ENCODE assay signal across 8 cellular contexts in the genomic region with DNA sequence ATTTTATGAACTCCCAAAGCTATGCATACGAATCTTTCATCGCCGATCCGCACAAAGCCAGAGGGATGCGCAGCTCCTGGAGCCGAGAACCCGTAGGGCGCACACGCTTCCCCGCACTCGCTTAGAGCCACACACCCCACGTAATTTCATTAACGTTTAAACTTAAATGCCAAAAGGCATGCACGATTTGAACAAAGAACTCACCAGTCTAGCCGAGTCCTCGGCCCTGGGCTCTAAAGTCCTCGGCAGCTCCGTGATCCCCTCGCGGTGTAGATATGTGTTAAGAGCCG. TPM values are rescaled to one million over a fixed set of nuclear protein-coding genes. Genes with fewer than 3 reads are reported as not detected.
DNase-seq lines count a peak whose midpoint lies in the region; ATAC-seq, FAIRE-seq and TF ChIP-seq lines count a peak whose summit lies in the region.

No MANE protein-coding gene starts in this region.

- peaks cover 11 to 34% of the 10 kb centered on the region in 2 experiments; a peak in 4 of 5 replicates for H3K27me3 ChIP-seq in K562 (ENCODE audit: control insufficient read depth in 2 of 2, insufficient read depth in 2 of 2, low read length in 2 of 2)
- H3K27me3 ChIP-seq in CD4-positive, alpha-beta T cell (ENCODE audit: control insufficient read depth, insufficient read depth, low read length): peaks cover 64% of the 10 kb centered on the region

- peak overlapping the region; percentile 58 for H3K4me3 ChIP-seq in K562

- H3K4me1 ChIP-seq in K562 (replicated peaks in 1 of 2; ENCODE audit: control insufficient read depth in 2 of 2, insufficient read depth in 2 of 2, low read length in 2 of 2): peaks cover 15 to 39% of the 10 kb centered on the region in 2 experiments; a peak in 4 of 5 replicates

- TF ChIP-seq CTCF in K562 (IDR thresholded peaks at IDR 0.05 in 2 of 3, conservative IDR thresholded peaks at IDR 0.05 in 1 of 3; ENCODE audit: insufficient read depth in 2 of 3, low read depth in 1 of 3, low read length in 3 of 3): no peak
- no peak for TF ChIP-seq CTCF in CD4-positive, alpha-beta T cell (IDR thresholded peaks at IDR 0.05)

- TF ChIP-seq RAD21 in K562 (CRISPR knock-in tag; conservative IDR thresholded peaks at IDR 0.05 in 1 of 2, IDR thresholded peaks at IDR 0.05 in 1 of 2): no peak

- POLR2A ChIA-PET in K562 (lab: Yijun Ruan, JAX): no interaction called here
- POLR2A ChIA-PET in CD4-positive, alpha-beta T cell (lab: Charles Lee): no interaction called here

- peak; percentile 4 for ATAC-seq in K562
- no peak for ATAC-seq in CD4-positive, alpha-beta T cell (ENCODE audit: poor library complexity)

- no peaks in the 10 kb centered on the region for H3K36me3 ChIP-seq in K562 (ENCODE audit: control insufficient read depth, insufficient read depth, low read length)

- no peaks in the 10 kb centered on the region for H3K9me1 ChIP-seq in K562 (ENCODE audit: control insufficient read depth, insufficient read depth, low read length)

- H3K79me2 ChIP-seq in K562 (ENCODE audit: control insufficient read depth, insufficient read depth, low read length): peaks cover 11% of the 10 kb centered on the region; the same call in 2 of the 3 replicates

- no peak overlapping the region for H3K27ac Mint-ChIP-seq in CD4-positive, alpha-beta T cell

- FAIRE-seq in K562 (lab: Jason Lieb, UNC): no peak

- H3K4me1 Mint-ChIP-seq in CD4-positive, alpha-beta T cell (ENCODE audit: low read depth): peaks cover 28% of the 10 kb centered on the region

- H3K4me3 Mint-ChIP-seq in CD4-positive, alpha-beta T cell: no peak overlapping the region

- no peaks in the 10 kb centered on the region for H3K36me3 Mint-ChIP-seq in CD4-positive, alpha-beta T cell (ENCODE audit: low read depth)

- TF ChIP-seq EP300 in K562 (IDR thresholded peaks at IDR 0.05; ENCODE audit: low read length): no peak

- peaks cover 2% of the 10 kb centered on the region for H3K9me3 Mint-ChIP-seq in CD4-positive, alpha-beta T cell

- DNase-seq in NCI-H1417 (lab: John Stamatoyannopoulos, UW): peak in 2 of 3 experiments; percentile 58 to 65
- no peak for DNase-seq in NCI-H1417 treated with DMSO at 0.1 percent for 48 hours (lab: John Stamatoyannopoulos, UW)
- no peak for DNase-seq in K562 (ENCODE audit: extremely low read depth in 1 of 4, low spot score in 3 of 4)
- DNase-seq in kidney glomerular epithelial cell (lab: John Stamatoyannopoulos, UW): peak; percentile 59
- DNase-seq in substantia nigra (lab: John Stamatoyannopoulos, UW): no peak
- no peak for DNase-seq in NOMO-1 (lab: John Stamatoyannopoulos, UW; ENCODE audit: unreplicated experiment in 2 of 2)
- no peak for DNase-seq in CD4-positive, alpha-beta T cell
- DNase-seq in NCI-H146 treated with DMSO at 0.1 percent for 48 hours (lab: John Stamatoyannopoulos, UW; ENCODE audit: unreplicated experiment): no peak

- peak overlapping the region; percentile 4 to 89; a peak in 3 of 4 replicates for H3K9ac ChIP-seq in K562 (ENCODE audit: insufficient read depth in 1 of 2, low read depth in 2 of 2, low read length in 2 of 2)

- peak overlapping the region; percentile 86 for H2AFZ ChIP-seq in K562 (ENCODE audit: low read depth, low read length)

- peak overlapping the region; percentile 79 for H3K4me2 ChIP-seq in K562 (ENCODE audit: insufficient read depth, low read length)

- no peaks in the 10 kb centered on the region for H4K20me1 ChIP-seq in K562 (replicated peaks; ENCODE audit: control insufficient read depth, insufficient read depth, low read length)

- in situ Hi-C loops in K562 (cut with MboI): loop anchor here (10.0 kb wide), 1 partner anchor 829 kb away; no protein-coding TSS in a partner anchor

- H3K9me3 ChIP-seq in K562 (replicated peaks; ENCODE audit: control insufficient read depth, insufficient read depth, low read depth, low read length): no peaks in the 10 kb centered on the region; the same call in 1 of the 2 replicates
- no peaks in the 10 kb centered on the region for H3K9me3 ChIP-seq in CD4-positive, alpha-beta T cell (ENCODE audit: control insufficient read depth, low read length)

- BruUV-seq in K562 (replicated peaks; lab: Mats Ljungman, UMichigan): no TSS peak

- TF ChIP-seq POLR2A in K562 (conservative IDR thresholded peaks at IDR 0.05): no peak

- H3K27ac ChIP-seq in K562 (ENCODE audit: extremely low read depth, low read depth, low read length): no peak overlapping the region
- H3K27ac ChIP-seq in substantia nigra (ENCODE audit: low read depth, low read length, poor library complexity, severe bottlenecking): peak overlapping the region; percentile 42
- no peak overlapping the region for H3K27ac ChIP-seq in CD4-positive, alpha-beta T cell (ENCODE audit: low read depth, low read length)

- intact Hi-C loops in K562 (cut with micrococcal nuclease): loop anchor here (2.0 to 10.0 kb wide), 7 partner anchors 116 to 879 kb away; no protein-coding TSS in a partner anchor
- intact Hi-C loops in CD4-positive, alpha-beta T cell (cut with DNase I, micrococcal nuclease): no loop called here

- CTCF ChIA-PET in K562 (lab: Yijun Ruan, JAX; ENCODE audit: low intra/inter-chr PET ratio): no interaction called here
- CTCF ChIA-PET in CD4-positive, alpha-beta T cell (lab: Charles Lee): no interaction called here

- 3% methylated on average over 21 of the region's 21 CpGs for WGBS in K562 (ENCODE audit: insufficient coverage, low coverage, missing lambda C conversion rate)

- H3K27me3 Mint-ChIP-seq in CD4-positive, alpha-beta T cell: peaks cover 47% of the 10 kb centered on the region

TF ChIP-seq in K562, 482 proteins besides CTCF, POLR2A, EP300 and RAD21 (continues in another document):
- TF ChIP-seq PTRF (tag; IDR thresholded peaks at IDR 0.05) (no peak), SP1 (CRISPR knock-in tag; IDR thresholded peaks at IDR 0.05) (peak; percentile 31; the same call in 1 of the 2 replicates), ASH1L (IDR thresholded peaks at IDR 0.05; ENCODE audit: borderline replicate concordance, low read depth, partially characterized antibody) (no peak), CXXC5 (CRISPR knock-in tag; IDR thresholded peaks at IDR 0.05) (no peak), ZNF263 (CRISPR knock-in tag; IDR thresholded peaks at IDR 0.05; ENCODE audit: borderline replicate concordance) (peak; percentile 17; the same call in 1 of the 2 replicates), AFF4 (CRISPR knock-in tag; IDR thresholded peaks at IDR 0.05) (peak; percentile 86)
- TF ChIP-seq, protein P1, sequence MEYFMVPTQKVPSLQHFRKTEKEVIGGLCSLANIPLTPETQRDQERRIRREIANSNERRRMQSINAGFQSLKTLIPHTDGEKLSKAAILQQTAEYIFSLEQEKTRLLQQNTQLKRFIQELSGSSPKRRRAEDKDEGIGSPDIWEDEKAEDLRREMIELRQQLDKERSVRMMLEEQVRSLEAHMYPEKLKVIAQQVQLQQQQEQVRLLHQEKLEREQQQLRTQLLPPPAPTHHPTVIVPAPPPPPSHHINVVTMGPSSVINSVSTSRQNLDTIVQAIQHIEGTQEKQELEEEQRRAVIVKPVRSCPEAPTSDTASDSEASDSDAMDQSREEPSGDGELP (CRISPR knock-in tag; IDR thresholded peaks at IDR 0.05; ENCODE audit: borderline replicate concordance): 0 out of 2 replicates have a peak, but pooled peaks have one; percentile 32

RNA-seq across cellular contexts. Expression of gene FAT1, which starts 2.4 kb away (rescaled TPM):
- total RNA-seq in K562 (2011; cell fraction: chromatin; rRNA removed; ENCODE audit: low replicate concordance): 34.3 and 56.3 TPM in 2 replicates
- total RNA-seq in K562 (2011; cell fraction: nucleolus; rRNA removed): 21.5 and 28.3 TPM in 2 replicates
- total RNA-seq in K562 (2011; cell fraction: nucleoplasm; rRNA removed): 26.8 and 46.9 TPM in 2 replicates
- 22.8 and 23.3 TPM in 2 replicates for total RNA-seq in K562 (2014; rRNA removed)
- total RNA-seq in K562 (2014; rRNA removed; fragmentation: Illumina TruSeq; extraction: Trizol): 21.4 and 25.5 TPM in 2 replicates
- total RNA-seq in K562 (2015; rRNA removed; fragmentation: Illumina TruSeq; extraction: Trizol): 36.0 and 38.4 TPM in 2 replicates
- 30.0 and 31.4 TPM in 2 replicates for total RNA-seq in K562 (2021)
- 12.2 and 13.9 TPM in 2 replicates for polyA plus RNA-seq in K562 (2011; rRNA removed)
- 11.8 and 14.6 TPM in 2 replicates for polyA plus RNA-seq in K562 (2011; cell fraction: cytosol; rRNA removed)
- polyA plus RNA-seq in K562 (2011; cell fraction: nucleus; rRNA removed): 18.0 and 35.1 TPM in 2 replicates
- 14.4 and 20.2 TPM in 2 replicates for polyA plus RNA-seq in K562 (2012)
- polyA plus RNA-seq in K562 (2014; fragmentation: Illumina TruSeq; extraction: Trizol): 19.3 and 24.9 TPM in 2 replicates
- 1 to 10 TPM; 6.0 to 8.3 TPM for polyA plus RNA-seq in K562 (2014; fragmentation: Nextera tagmentation; extraction: Ambion mirVana)
- polyA plus RNA-seq in K562 (2014; rRNA removed): 9.3 and 12.2 TPM in 2 replicates
- 100 and 106 TPM in 2 replicates for polyA minus RNA-seq in K562 (2011; rRNA and poly(A)+ RNA removed)
- polyA minus RNA-seq in K562 (2011; cell fraction: cytosol; rRNA and poly(A)+ RNA removed): 40.0 and 46.9 TPM in 2 replicates
- polyA minus RNA-seq in K562 (2011; cell fraction: nucleus; rRNA and poly(A)+ RNA removed): 23.8 and 27.2 TPM in 2 replicates
- under 1 TPM in 1 of 2 experiments, not detected in 1; 0.03 TPM for total RNA-seq in CD4-positive, alpha-beta T cell

Comparison
In these comparisons a context has a peak if more than half of its experiments do, and no peak if none do; other contexts are left out.
1. DNase-seq: peak in NCI-H1417 (2 of 3) and kidney glomerular epithelial cell (single experiment); none in NCI-H1417 treated with DMSO at 0.1 percent for 48 hours (single experiment), K562 (0 of 4), substantia nigra (0 of 49), NOMO-1 (0 of 2), CD4-positive, alpha-beta T cell (0 of 10) and NCI-H146 treated with DMSO at 0.1 percent for 48 hours (single experiment).
2. RNA of gene FAT1, which starts 2.4 kb away (total RNA-seq): 21.4 to 56.3 TPM in K562; 0.03 TPM in CD4-positive, alpha-beta T cell; every median in the first group is over 10 times any median in the second.